ENCODE assay signal across 8 cellular contexts in genomic region chr17:50201226-50201854, GRCh38. TPM values are rescaled to one million over a fixed set of nuclear protein-coding genes. Genes with fewer than 3 reads are reported as not detected.
DNase-seq lines count a peak whose midpoint lies in the region; ATAC-seq and TF ChIP-seq lines count a peak whose summit lies in the region.

Gene COL1A1 (minus strand): TSS chr17:50201631. CDS start chr17:50201513, 118 bp downstream.

- H3K36me3 ChIP-seq in DND-41 (ENCODE audit: insufficient read depth, low read length) (no peaks in the 10 kb centered on the region), SJCRH30 (no peaks in the 10 kb centered on the region)

- no peak for TF ChIP-seq CTCF in DND-41 (IDR thresholded peaks at IDR 0.05; ENCODE audit: borderline replicate concordance, extremely low read depth, low read length, poor library complexity, severe bottlenecking)

- peaks cover 14% of the 10 kb centered on the region for H3K4me1 ChIP-seq in DND-41 (ENCODE audit: insufficient read depth, low read length)
- H3K4me1 ChIP-seq in SJCRH30 = peaks cover 18% of the 10 kb centered on the region

- peak within 1 kb of the TSS; percentile 76 for H3K4me2 ChIP-seq in DND-41 (ENCODE audit: insufficient read depth, low read length)

- H4K20me1 ChIP-seq in DND-41 (ENCODE audit: insufficient read depth, low read length) = no peaks in the 10 kb centered on the region; the same call in none of the 2 replicates

- POLR2A ChIA-PET in naive thymus-derived CD8-positive, alpha-beta T cell (lab: Charles Lee) = interaction anchor here (1.1 to 2.4 kb wide), 2 partner anchors 12 to 96 kb away, joined by 3 to 7 read pairs; no protein-coding TSS in a partner anchor

- peaks cover 12 to 26% (median 15%) of the 10 kb centered on the region in 4 donors for H3K4me1 Mint-ChIP-seq in naive thymus-derived CD8-positive, alpha-beta T cell

- ATAC-seq in DND-41 (ENCODE audit: insufficient read depth, low read depth) (no peak), esophagus mucosa (no peak)
- no peak for ATAC-seq in naive thymus-derived CD8-positive, alpha-beta T cell

- H3K79me2 ChIP-seq in DND-41 (ENCODE audit: insufficient read depth, low read length) = no peaks in the 10 kb centered on the region

- H3K27me3 ChIP-seq in DND-41 (ENCODE audit: insufficient read depth, low read length, poor library complexity) (peaks cover 40% of the 10 kb centered on the region), SJCRH30 (peaks cover 12% of the 10 kb centered on the region)

- H3K36me3 Mint-ChIP-seq in naive thymus-derived CD8-positive, alpha-beta T cell = no peaks in the 10 kb centered on the region

- H3K9me3 ChIP-seq in DND-41 (ENCODE audit: insufficient read depth, low read length, severe bottlenecking) (no peaks in the 10 kb centered on the region), SJCRH30 (replicated peaks) (no peaks in the 10 kb centered on the region)

- no peaks in the 10 kb centered on the region for H3K9me3 Mint-ChIP-seq in naive thymus-derived CD8-positive, alpha-beta T cell

- H3K27me3 Mint-ChIP-seq in naive thymus-derived CD8-positive, alpha-beta T cell = peaks cover 34 to 70% (median 50%) of the 10 kb centered on the region in 5 donors

- peak within 1 kb of the TSS; percentile 60 for H2AFZ ChIP-seq in DND-41 (ENCODE audit: low read depth, low read length)

- no peak for DNase-seq in DND-41
- no peak for DNase-seq in SJCRH30
- peak in 1 of 10 donors; percentile 43 for DNase-seq in naive thymus-derived CD8-positive, alpha-beta T cell
- no peak for DNase-seq in islet precursor cell
- no peak for DNase-seq in NCI-H1417 treated with DMSO at 0.1 percent for 48 hours (lab: John Stamatoyannopoulos, UW)
- no peak for DNase-seq in NCI-H2171 treated with DMSO at 0.1 percent for 48 hours (lab: John Stamatoyannopoulos, UW)
- no peak for DNase-seq in activated naive CD4-positive, alpha-beta T cell (lab: John Stamatoyannopoulos, UW)

- H3K27ac ChIP-seq in DND-41 (ENCODE audit: low read length) (no peak within 1 kb of the TSS), SJCRH30 (no peak within 1 kb of the TSS)

- H3K4me3 Mint-ChIP-seq in naive thymus-derived CD8-positive, alpha-beta T cell = peak within 1 kb of the TSS; percentile 73 to 93 (median 76)

- peak within 1 kb of the TSS; percentile 38 for H3K9ac ChIP-seq in DND-41 (ENCODE audit: low read depth, low read length)

- peak within 1 kb of the TSS in 8 of 10 donors; percentile 15 to 96 (median 88) for H3K27ac Mint-ChIP-seq in naive thymus-derived CD8-positive, alpha-beta T cell

- peak within 1 kb of the TSS in 1 of 2 experiments; percentile 53; a peak in 2 of 4 replicates for H3K4me3 ChIP-seq in DND-41 (ENCODE audit: low read depth in 1 of 2, low read length in 2 of 2)
- H3K4me3 ChIP-seq in SJCRH30 = peak within 1 kb of the TSS; percentile 29

RNA-seq across cellular contexts. Expression of gene COL1A1, which starts in this region (rescaled TPM):
- total RNA-seq in SJCRH30 (2014; rRNA removed; shearing (Covaris generic)) = 4.2 and 4.4 TPM in 2 replicates
- 42.7 TPM for total RNA-seq in esophagus mucosa
- under 1 TPM; 0.44 to 0.83 TPM for total RNA-seq in naive thymus-derived CD8-positive, alpha-beta T cell
- polyA plus RNA-seq in naive thymus-derived CD8-positive, alpha-beta T cell = not detected
